In genomic region chr12:124020398-124021024, GRCh38 we compare ENCODE assay signal across 20 cellular contexts. TPM values are rescaled to one million over a fixed set of nuclear protein-coding genes. Genes with fewer than 3 reads are reported as not detected.
DNase-seq lines count a peak whose midpoint lies in the region; ATAC-seq and TF ChIP-seq lines count a peak whose summit lies in the region.
"Had no signal": no experiment of that assay in that cellular context is flagged by ENCODE, and none has a peak within 500 bp of the region (broad histone marks: within the 10 kb centered on the region; RNA-seq: fewer than 3 reads in every experiment).

No MANE protein-coding gene starts in this region.

- ATAC-seq in right cardiac atrium, result peak; percentile 47 to 61
- ATAC-seq in HG03196 (IDR thresholded peaks at IDR 0.05; ENCODE audit: unreplicated experiment), result no peak
- ATAC-seq: activated naive CD4-positive, alpha-beta T cell treated with anti-CD3 and anti-CD28 coated beads, Interleukin-2, amount 50 U/mL, for 72 hours; natural killer cell treated with Interleukin-12 subunit alpha and Interleukin-12 subunit beta and Interleukin-15 and Interleukin-18, amount 100 ng/mL, for 72 hours; stimulated activated naive CD8-positive, alpha-beta T cell treated with anti-CD3 and anti-CD28 coated beads, Interleukin-15, Interleukin-2, amounts not matched to agents 100 U/mL and 50 U/mL, for 24 hours had no signal

- H3K36me3 ChIP-seq in PC-9 (ENCODE audit: low read depth), result no peaks in the 10 kb centered on the region
- H3K36me3 ChIP-seq: esophagus muscularis mucosa had no signal

- H3K36me3 Mint-ChIP-seq in chondrocyte (ENCODE audit: low read depth), result peaks cover 1% of the 10 kb centered on the region
- H3K36me3 Mint-ChIP-seq: activated CD4-positive, alpha-beta memory T cell treated with anti-CD3 and anti-CD28 coated beads for 36 hours; activated naive CD4-positive, alpha-beta T cell treated with anti-CD3 and anti-CD28 coated beads, Interleukin-2, amount 50 U/mL, for 72 hours; natural killer cell treated with Interleukin-12 subunit alpha and Interleukin-12 subunit beta and Interleukin-15 and Interleukin-18, amount 100 ng/mL, for 72 hours had no signal

- POLR2A ChIA-PET in PC-9 (lab: Charles Lee; ENCODE audit: unreplicated experiment), result no interaction called here

- H3K27ac Mint-ChIP-seq in chondrocyte (ENCODE audit: unreplicated experiment), result peak overlapping the region; percentile 75
- H3K27ac Mint-ChIP-seq: activated CD4-positive, alpha-beta memory T cell treated with anti-CD3 and anti-CD28 coated beads for 36 hours; activated naive CD4-positive, alpha-beta T cell treated with anti-CD3 and anti-CD28 coated beads, Interleukin-2, amount 50 U/mL, for 72 hours; HFFc6; natural killer cell treated with Interleukin-12 subunit alpha and Interleukin-12 subunit beta and Interleukin-15 and Interleukin-18, amount 100 ng/mL, for 72 hours; T-helper 1 cell treated with Interleukin-12 subunit alpha and Interleukin-12 subunit beta and Interleukin-4 antibody, amounts not matched to agents 30 μg/mL and 1 μg/mL, for 36 hours had no signal

- CTCF ChIA-PET in PC-9 (lab: Charles Lee), result no interaction called here

- H3K4me3 Mint-ChIP-seq in chondrocyte (ENCODE audit: unreplicated experiment), result no peak overlapping the region
- H3K4me3 Mint-ChIP-seq: activated CD4-positive, alpha-beta memory T cell treated with anti-CD3 and anti-CD28 coated beads for 36 hours; HFFc6; natural killer cell treated with Interleukin-12 subunit alpha and Interleukin-12 subunit beta and Interleukin-15 and Interleukin-18, amount 100 ng/mL, for 72 hours; T-helper 1 cell treated with Interleukin-12 subunit alpha and Interleukin-12 subunit beta and Interleukin-4 antibody, amounts not matched to agents 30 μg/mL and 1 μg/mL, for 36 hours had no signal

- H3K27ac ChIP-seq in right cardiac atrium (ENCODE audit: low read length), result peak overlapping the region; percentile 77
- H3K27ac ChIP-seq in PC-9, result no peak overlapping the region

- intact Hi-C loops in right cardiac atrium (cut with DNase I) (no loop called here), PC-9 (cut with micrococcal nuclease; ENCODE audit: unreplicated experiment) (loop anchor here (5.0 kb wide), 1 partner anchor 113 kb away; no protein-coding TSS in a partner anchor)

- no peak overlapping the region for H3K4me3 ChIP-seq in right cardiac atrium (ENCODE audit: low read length)
- H3K4me3 ChIP-seq in PC-9, result no peak overlapping the region
- H3K4me3 ChIP-seq: esophagus muscularis mucosa had no signal

- no peaks in the 10 kb centered on the region for H3K9me2 ChIP-seq in PC-9 (ENCODE audit: insufficient read depth)

- no peak overlapping the region for H3K4me2 ChIP-seq in PC-9

- TF ChIP-seq CTCF in chondrocyte (IDR thresholded peaks at IDR 0.05), result no peak
- TF ChIP-seq CTCF in PC-9 (conservative IDR thresholded peaks at IDR 0.05), result no peak
- TF ChIP-seq CTCF in GM10266 (IDR thresholded peaks at IDR 0.05; ENCODE audit: control insufficient read depth, insufficient read depth, low read depth, missing control alignments), result no peak

- H3K79me2 ChIP-seq in PC-9 (ENCODE audit: low read depth), result no peaks in the 10 kb centered on the region

- H4K20me1 ChIP-seq in PC-9 (ENCODE audit: insufficient read depth), result no peaks in the 10 kb centered on the region

- H2AFZ ChIP-seq in PC-9, result no peak overlapping the region

- H3K4me1 Mint-ChIP-seq in chondrocyte (ENCODE audit: low read depth), result peaks cover 47% of the 10 kb centered on the region

- H3F3A ChIP-seq in PC-9 (ENCODE audit: insufficient read depth, low read depth), result peaks cover 13% of the 10 kb centered on the region; the same call in 1 of the 2 replicates

- H3K4me1 ChIP-seq in right cardiac atrium (ENCODE audit: control insufficient read depth, insufficient read depth, low read length) (peaks cover 3% of the 10 kb centered on the region), PC-9 (replicated peaks; ENCODE audit: insufficient read depth) (peaks cover 19% of the 10 kb centered on the region)

- DNase-seq in EH (ENCODE audit: low read depth), result peak; percentile 52
- no peak for DNase-seq in chondrocyte (ENCODE audit: low spot score)
- DNase-seq in right cardiac atrium, result no peak
- peak; percentile 47 for DNase-seq in stromal cell of bone marrow (ENCODE audit: low read depth)
- DNase-seq in PC-9, result no peak
- no peak for DNase-seq in GM10266 (ENCODE audit: extremely low spot score)
- DNase-seq in ecto neural progenitor cell (ENCODE audit: low spot score), result no peak
- DNase-seq: activated CD4-positive, alpha-beta memory T cell treated with anti-CD3 and anti-CD28 coated beads for 36 hours; activated T-cell treated with anti-CD3 and anti-CD28 coated beads, Interleukin-2, amount 50 U/mL, for 1 hour; effector CD4-positive, alpha-beta T cell; HFFc6; Kasumi-1; NCI-H69; OCI-M1; stimulated activated naive CD8-positive, alpha-beta T cell treated with anti-CD3 and anti-CD28 coated beads, Interleukin-15, Interleukin-2, amounts not matched to agents 100 U/mL and 50 U/mL, for 24 hours had no signal

- H3K27me3 ChIP-seq in right cardiac atrium (ENCODE audit: control insufficient read depth, insufficient read depth), result no peaks in the 10 kb centered on the region
- no peaks in the 10 kb centered on the region for H3K27me3 ChIP-seq in PC-9 (ENCODE audit: insufficient read depth, low read depth)
- H3K27me3 ChIP-seq: esophagus muscularis mucosa had no signal

- H3K27me3 Mint-ChIP-seq in chondrocyte (ENCODE audit: low read depth), result no peaks in the 10 kb centered on the region
- H3K27me3 Mint-ChIP-seq: activated CD4-positive, alpha-beta memory T cell treated with anti-CD3 and anti-CD28 coated beads for 36 hours; natural killer cell treated with Interleukin-12 subunit alpha and Interleukin-12 subunit beta and Interleukin-15 and Interleukin-18, amount 100 ng/mL, for 72 hours had no signal

- no peaks in the 10 kb centered on the region for H3K9me3 ChIP-seq in right cardiac atrium (ENCODE audit: control insufficient read depth, low read length)
- no peaks in the 10 kb centered on the region for H3K9me3 ChIP-seq in PC-9 (ENCODE audit: insufficient read depth, low read depth)
- H3K9me3 ChIP-seq: esophagus muscularis mucosa had no signal

- BruUV-seq in PC-9 (replicated peaks; lab: Mats Ljungman, UMichigan), result no TSS peak

- WGBS in right cardiac atrium, result 57% methylated on average over 2 of the region's 2 CpGs

- H3K9me3 Mint-ChIP-seq in chondrocyte (ENCODE audit: low read depth), result no peaks in the 10 kb centered on the region
- H3K9me3 Mint-ChIP-seq: activated CD4-positive, alpha-beta memory T cell treated with anti-CD3 and anti-CD28 coated beads for 36 hours; activated naive CD4-positive, alpha-beta T cell treated with anti-CD3 and anti-CD28 coated beads, Interleukin-2, amount 50 U/mL, for 72 hours; HFFc6; natural killer cell treated with Interleukin-12 subunit alpha and Interleukin-12 subunit beta and Interleukin-15 and Interleukin-18, amount 100 ng/mL, for 72 hours; T-helper 1 cell treated with Interleukin-12 subunit alpha and Interleukin-12 subunit beta and Interleukin-4 antibody, amounts not matched to agents 30 μg/mL and 1 μg/mL, for 36 hours had no signal

RNA-seq across cellular contexts. Expression of gene ZNF664, which starts 47.5 kb away (rescaled TPM):
- total RNA-seq in chondrocyte, result 86.7 to 99.8 TPM (median 88.0 TPM) in 3 replicates
- 10 to 100 TPM; 73.6 to 80.6 (median 77.0) TPM for total RNA-seq in right cardiac atrium
- polyA plus RNA-seq in right cardiac atrium, result 50.2 TPM
- total RNA-seq in PC-9 (2021), result 66.3 and 87.6 TPM in 2 replicates

RNA-seq across cellular contexts. Expression of gene CCDC92, which starts 47.9 kb away (rescaled TPM):
- total RNA-seq in chondrocyte (63.0 to 74.7 TPM (median 68.8 TPM) in 3 replicates), right cardiac atrium (10 to 100 TPM; 47.5 to 64.4 (median 52.4) TPM), PC-9 (2021) (24.8 and 28.0 TPM in 2 replicates)
- 80.0 TPM for polyA plus RNA-seq in right cardiac atrium

Comparison
In these comparisons a context has a peak if more than half of its experiments do, and no peak if none do; other contexts are left out.
1. DNase-seq: peak in EH (single experiment) and stromal cell of bone marrow (single experiment); none in chondrocyte (single experiment), right cardiac atrium (0 of 3), PC-9 (0 of 2), GM10266 (single experiment) and ecto neural progenitor cell (single experiment).